Comparison of ENCODE assay signal across 22 cellular contexts in genomic region chrX:97402903-97403302, GRCh38.
A peak's percentile ranks its signal among the peaks of the same experiment; 100 is the strongest.
DNase-seq lines count a peak whose midpoint lies in the region; ATAC-seq, FAIRE-seq and TF ChIP-seq lines count a peak whose summit lies in the region.
"Had no signal": no experiment of that assay in that cellular context is flagged by ENCODE, and none has a peak within 500 bp of the region (broad histone marks: within the 10 kb centered on the region; RNA-seq: fewer than 3 reads in every experiment).

No MANE protein-coding gene starts in this region.

- H2AFZ ChIP-seq in hepatocyte, result no peak overlapping the region

- H3K79me2 ChIP-seq in hepatocyte, result no peaks in the 10 kb centered on the region

- peak; percentile 5 for FAIRE-seq in GM18507 (lab: Jason Lieb, UNC)
- FAIRE-seq: HTR-8/SVneo had no signal

- no peak for TF ChIP-seq CTCF in activated CD8-positive, alpha-beta T cell treated with anti-CD3 and anti-CD28 coated beads for 36 hours (IDR thresholded peaks at IDR 0.05)
- TF ChIP-seq CTCF in 22Rv1 (IDR thresholded peaks at IDR 0.05) (no peak), hepatocyte (IDR thresholded peaks at IDR 0.05; ENCODE audit: poor library complexity) (no peak), CD14-positive monocyte (IDR thresholded peaks at IDR 0.05) (no peak)

- H3K4me1 ChIP-seq in hepatocyte (ENCODE audit: insufficient read depth), result peaks cover 27% of the 10 kb centered on the region

- ATAC-seq in activated CD8-positive, alpha-beta T cell treated with anti-CD3 and anti-CD28 coated beads for 36 hours, result peak; percentile 32
- ATAC-seq in activated CD8-positive, alpha-beta T cell treated with anti-CD3 and anti-CD28 coated beads, Interleukin-2, amount 10 ng/mL, durations not matched to agents 7 days and 5 days, result no peak

- no peaks in the 10 kb centered on the region for H3K9me3 ChIP-seq in hepatocyte (ENCODE audit: low read depth)
- H3K9me3 ChIP-seq: BLaER1 treated with 17β-estradiol and CSF1 and Interleukin-3, amounts not matched to agents 10 nM and 100 nM had no signal

- DNase-seq in activated CD8-positive, alpha-beta T cell treated with anti-CD3 and anti-CD28 coated beads for 36 hours, result peak; percentile 8
- DNase-seq in activated CD8-positive, alpha-beta T cell treated with anti-CD3 and anti-CD28 coated beads, Interleukin-2, amount 10 ng/mL, durations not matched to agents 7 days and 5 days, result no peak
- DNase-seq in GM18507 (ENCODE audit: extremely low spot score, insufficient read length, low read depth) (no peak), hepatocyte (ENCODE audit: low spot score) (no peak), CD14-positive monocyte (ENCODE audit: low spot score) (no peak), RKO (ENCODE audit: low spot score) (no peak)
- DNase-seq: CD8-positive, alpha-beta memory T cell; H7; IMR-90; Karpas-422; NCI-H1048; NCI-H1436; NCI-H1930; NCI-H226; NCI-H524; NCI-H82; RPMI8226; SIG-M5 had no signal

- H3K9me3 Mint-ChIP-seq in activated CD8-positive, alpha-beta T cell treated with anti-CD3 and anti-CD28 coated beads for 36 hours, result no peaks in the 10 kb centered on the region
- no peaks in the 10 kb centered on the region for H3K9me3 Mint-ChIP-seq in activated CD8-positive, alpha-beta T cell treated with anti-CD3 and anti-CD28 coated beads, Interleukin-2, amount 10 ng/mL, durations not matched to agents 7 days and 5 days (ENCODE audit: insufficient read depth)
- no peaks in the 10 kb centered on the region for H3K9me3 Mint-ChIP-seq in CD14-positive monocyte
- H3K9me3 Mint-ChIP-seq: CD8-positive, alpha-beta memory T cell had no signal

- intact Hi-C loops in activated CD8-positive, alpha-beta T cell treated with anti-CD3 and anti-CD28 coated beads for 36 hours (cut with micrococcal nuclease), result no loop called here
- intact Hi-C loops in CD14-positive monocyte (cut with micrococcal nuclease), result no loop called here

- H3K27me3 Mint-ChIP-seq in activated CD8-positive, alpha-beta T cell treated with anti-CD3 and anti-CD28 coated beads for 36 hours, result no peaks in the 10 kb centered on the region
- no peaks in the 10 kb centered on the region for H3K27me3 Mint-ChIP-seq in activated CD8-positive, alpha-beta T cell treated with anti-CD3 and anti-CD28 coated beads, Interleukin-2, amount 10 ng/mL, durations not matched to agents 7 days and 5 days (ENCODE audit: low read depth)
- no peaks in the 10 kb centered on the region for H3K27me3 Mint-ChIP-seq in CD14-positive monocyte (ENCODE audit: low read depth in 3 of 3)

- peak overlapping the region; percentile 46 for H3K27ac Mint-ChIP-seq in activated CD8-positive, alpha-beta T cell treated with anti-CD3 and anti-CD28 coated beads for 36 hours
- H3K27ac Mint-ChIP-seq in activated CD8-positive, alpha-beta T cell treated with anti-CD3 and anti-CD28 coated beads, Interleukin-2, amount 10 ng/mL, durations not matched to agents 7 days and 5 days, result no peak overlapping the region
- peak overlapping the region in 1 of 7 donors; percentile 12 for H3K27ac Mint-ChIP-seq in CD14-positive monocyte
- H3K27ac Mint-ChIP-seq: CD8-positive, alpha-beta memory T cell had no signal

- no peaks in the 10 kb centered on the region for H3K36me3 ChIP-seq in hepatocyte (replicated peaks; ENCODE audit: insufficient read depth, low read depth)
- H3K36me3 ChIP-seq: BLaER1 treated with 17β-estradiol and CSF1 and Interleukin-3, amounts not matched to agents 10 nM and 100 nM had no signal

- H3K27me3 ChIP-seq in hepatocyte, result no peaks in the 10 kb centered on the region

- H3K27ac ChIP-seq in 22Rv1, result peak overlapping the region; percentile 84
- H3K27ac ChIP-seq in hepatocyte, result peak overlapping the region; percentile 81
- H3K27ac ChIP-seq: BLaER1 treated with 17β-estradiol and CSF1 and Interleukin-3, amounts not matched to agents 10 nM and 100 nM; HL-60 had no signal

- no peaks in the 10 kb centered on the region for H4K20me1 ChIP-seq in hepatocyte (ENCODE audit: insufficient read depth, poor library complexity, severe bottlenecking)

- H3K36me3 Mint-ChIP-seq in activated CD8-positive, alpha-beta T cell treated with anti-CD3 and anti-CD28 coated beads for 36 hours (ENCODE audit: low read depth), result no peaks in the 10 kb centered on the region
- no peaks in the 10 kb centered on the region for H3K36me3 Mint-ChIP-seq in activated CD8-positive, alpha-beta T cell treated with anti-CD3 and anti-CD28 coated beads, Interleukin-2, amount 10 ng/mL, durations not matched to agents 7 days and 5 days (ENCODE audit: low read depth)
- H3K36me3 Mint-ChIP-seq in CD14-positive monocyte, result peaks cover 2 to 8% of the 10 kb centered on the region in 2 donors

- H3K4me3 ChIP-seq in hepatocyte, result no peak overlapping the region
- H3K4me3 ChIP-seq: BLaER1 treated with 17β-estradiol and CSF1 and Interleukin-3, amounts not matched to agents 10 nM and 100 nM had no signal

- no peaks in the 10 kb centered on the region for H3K9me2 ChIP-seq in hepatocyte (replicated peaks; ENCODE audit: insufficient read depth)

- no peak overlapping the region for H3K4me3 Mint-ChIP-seq in activated CD8-positive, alpha-beta T cell treated with anti-CD3 and anti-CD28 coated beads for 36 hours
- H3K4me3 Mint-ChIP-seq in activated CD8-positive, alpha-beta T cell treated with anti-CD3 and anti-CD28 coated beads, Interleukin-2, amount 10 ng/mL, durations not matched to agents 7 days and 5 days, result no peak overlapping the region
- no peak overlapping the region for H3K4me3 Mint-ChIP-seq in CD14-positive monocyte
- H3K4me3 Mint-ChIP-seq: CD8-positive, alpha-beta memory T cell had no signal

- H3K4me1 Mint-ChIP-seq in activated CD8-positive, alpha-beta T cell treated with anti-CD3 and anti-CD28 coated beads for 36 hours (ENCODE audit: low read depth), result peaks cover 37% of the 10 kb centered on the region
- peaks cover 46% of the 10 kb centered on the region for H3K4me1 Mint-ChIP-seq in activated CD8-positive, alpha-beta T cell treated with anti-CD3 and anti-CD28 coated beads, Interleukin-2, amount 10 ng/mL, durations not matched to agents 7 days and 5 days (ENCODE audit: low read depth)
- no peaks in the 10 kb centered on the region for H3K4me1 Mint-ChIP-seq in CD14-positive monocyte

- POLR2A ChIA-PET in activated CD8-positive, alpha-beta T cell treated with anti-CD3 and anti-CD28 coated beads for 36 hours (lab: Charles Lee), result no interaction called here
- POLR2A ChIA-PET in activated CD8-positive, alpha-beta T cell treated with anti-CD3 and anti-CD28 coated beads, Interleukin-2, amount 10 ng/mL, durations not matched to agents 7 days and 5 days (lab: Charles Lee), result no interaction called here

- CTCF ChIA-PET in activated CD8-positive, alpha-beta T cell treated with anti-CD3 and anti-CD28 coated beads for 36 hours (lab: Charles Lee), result no interaction called here
- CTCF ChIA-PET in activated CD8-positive, alpha-beta T cell treated with anti-CD3 and anti-CD28 coated beads, Interleukin-2, amount 10 ng/mL, durations not matched to agents 7 days and 5 days (lab: Charles Lee), result no interaction called here

- peak overlapping the region; percentile 11 for H3K4me2 ChIP-seq in hepatocyte
- H3K4me2 ChIP-seq: BLaER1 treated with 17β-estradiol and CSF1 and Interleukin-3, amounts not matched to agents 10 nM and 100 nM had no signal
